16 cellular contexts compared by ENCODE assay signal in the genomic region with DNA sequence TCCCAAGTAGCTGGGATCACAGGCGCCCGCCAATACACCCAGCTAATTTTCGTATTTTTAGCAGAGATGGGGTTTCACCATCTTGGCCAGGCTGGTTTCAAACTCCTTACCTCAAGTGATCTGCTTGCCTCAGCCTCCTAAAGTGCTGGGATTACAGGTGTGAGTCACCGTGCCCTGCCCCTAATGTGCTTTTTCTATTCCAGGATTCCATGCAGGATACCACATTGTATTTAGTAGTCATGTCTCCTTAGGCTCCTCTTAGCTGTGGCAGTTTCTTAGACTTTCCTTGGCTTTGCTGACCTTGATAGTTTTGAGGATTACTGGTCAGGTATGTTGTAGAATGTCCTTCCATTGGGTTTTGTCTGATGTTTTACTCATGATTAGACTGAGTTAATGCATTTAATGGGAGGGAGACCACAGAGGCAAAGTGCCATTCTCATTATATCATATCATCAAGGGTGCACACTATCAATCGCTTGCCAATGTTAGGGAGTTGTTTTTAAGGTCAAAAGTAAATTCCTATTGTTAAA. TPM values are rescaled to one million over a fixed set of nuclear protein-coding genes. Genes with fewer than 3 reads are reported as not detected.
DNase-seq lines count a peak whose midpoint lies in the region; ATAC-seq, FAIRE-seq and TF ChIP-seq lines count a peak whose summit lies in the region.
"Had no signal": no experiment of that assay in that cellular context is flagged by ENCODE, and none has a peak within 500 bp of the region (broad histone marks: within the 10 kb centered on the region; RNA-seq: fewer than 3 reads in every experiment).

No MANE protein-coding gene starts in this region.

- H3K27me3 ChIP-seq in GM12878 (replicated peaks in 1 of 2; ENCODE audit: control insufficient read depth in 2 of 2, insufficient read depth in 2 of 2, low read length in 1 of 2) (no peaks in the 10 kb centered on the region), gastroesophageal sphincter (no peaks in the 10 kb centered on the region), ascending aorta (no peaks in the 10 kb centered on the region), transverse colon (no peaks in the 10 kb centered on the region)

- FAIRE-seq in GM12878 (lab: Jason Lieb, UNC): no peak

- no peak for DNase-seq in activated CD8-positive, alpha-beta memory T cell treated with anti-CD3 and anti-CD28 coated beads, Interleukin-2, amount 10 ng/mL, durations not matched to agents 7 days and 5 days
- DNase-seq in activated CD8-positive, alpha-beta memory T cell treated with anti-CD3 and anti-CD28 coated beads, Interleukin-2, amount 50 U/mL, for 48 hours: no peak
- DNase-seq in NCI-H226 (peak; percentile 33), GM12878 (ENCODE audit: low read depth, low spot score) (no peak), ascending aorta (ENCODE audit: low spot score in 2 of 2) (no peak), transverse colon (no peak)
- DNase-seq: amygdala; DMS79 treated with DMSO at 0.1 percent for 48 hours; left cardiac atrium; NCI-H1436 treated with DMSO at 0.1 percent for 48 hours; NK-92 treated with Interleukin-12 subunit alpha and Interleukin-12 subunit beta, amount 100 ng/mL, for 24 hours; retina had no signal

- POLR2A ChIA-PET in GM12878 (lab: Charles Lee): interaction anchor here (0.6 to 10.3 kb wide), 11 partner anchors 9 to 179 kb away, joined by 3 to 95 read pairs (median 5); no protein-coding TSS in a partner anchor

- 24% methylated on average over 5 of the region's 5 CpGs for WGBS in GM12878 (ENCODE audit: insufficient coverage, insufficient replicate concordance, low lambda C conversion rate, missing lambda C conversion rate)
- WGBS in gastroesophageal sphincter (ENCODE audit: low coverage in 1 of 2), 2 donors: 92 to 94% methylated on average over 3 to 4 of the region's 5 CpGs
- whole genome bisulfite sequencing in transverse colon (ENCODE audit: low coverage in 1 of 2), 2 donors: 80 to 87% methylated on average over 5 of the region's 5 CpGs

- H3K4me3 Mint-ChIP-seq in activated CD8-positive, alpha-beta memory T cell treated with anti-CD3 and anti-CD28 coated beads, Interleukin-2, amount 10 ng/mL, durations not matched to agents 7 days and 5 days: no peak overlapping the region
- H3K4me3 Mint-ChIP-seq: WTC11 had no signal

- TF ChIP-seq EP300 in GM12878 (IDR thresholded peaks at IDR 0.05; ENCODE audit: borderline replicate concordance in 1 of 2, control insufficient read depth in 1 of 2, low read depth in 2 of 2, low read length in 2 of 2): no peak
- no peak for TF ChIP-seq EP300 in gastroesophageal sphincter (IDR thresholded peaks at IDR 0.05)
- no peak for TF ChIP-seq EP300 in transverse colon (IDR thresholded peaks at IDR 0.05; ENCODE audit: low read depth)

- no peak overlapping the region for H3K9ac ChIP-seq in GM12878 (ENCODE audit: control insufficient read depth, insufficient read depth, low read length)

- peak overlapping the region; percentile 0; the same call in 1 of the 2 replicates for H2AFZ ChIP-seq in GM12878 (ENCODE audit: control insufficient read depth, low read depth, low read length)

- RAD21 ChIA-PET in GM12878 (lab: Charles Lee; ENCODE audit: unreplicated experiment): interaction anchor here (0.9 to 6.0 kb wide), 21 partner anchors 11 to 162 kb away, joined by 3 to 28 read pairs (median 5); a partner anchor contains a TSS

- H3K4me1 ChIP-seq in GM12878 (ENCODE audit: control insufficient read depth, insufficient read depth, low read length) (peaks cover 48% of the 10 kb centered on the region), gastroesophageal sphincter (peaks cover 0 to 20% (median 5%) of the 10 kb centered on the region in 3 donors), ascending aorta (no peaks in the 10 kb centered on the region), transverse colon (peaks cover 0 to 12% (median 4%) of the 10 kb centered on the region in 4 donors)

- TSS peak; percentile 85 for BruUV-seq in GM12878 (replicated peaks; lab: Mats Ljungman, UMichigan)

- no peaks in the 10 kb centered on the region for H3K27me3 Mint-ChIP-seq in activated CD8-positive, alpha-beta memory T cell treated with anti-CD3 and anti-CD28 coated beads, Interleukin-2, amount 10 ng/mL, durations not matched to agents 7 days and 5 days

- H3K4me1 Mint-ChIP-seq in activated CD8-positive, alpha-beta memory T cell treated with anti-CD3 and anti-CD28 coated beads, Interleukin-2, amount 10 ng/mL, durations not matched to agents 7 days and 5 days: peaks cover 75% of the 10 kb centered on the region

- in situ Hi-C loops in GM12878 (cut with MboI) (no loop called here), transverse colon (cut with MboI; ENCODE audit: low pct_ligation_motif_present in 1 of 4, low pct_unique_long_range_greater_than_20kb in 1 of 4, low sequenced_read_pairs in 3 of 4) (no loop called here)

- no peak for TF ChIP-seq RAD21 in GM12878 (IDR thresholded peaks at IDR 0.05; ENCODE audit: insufficient read depth, low read depth, low read length)

- H3K9me3 Mint-ChIP-seq in activated CD8-positive, alpha-beta memory T cell treated with anti-CD3 and anti-CD28 coated beads, Interleukin-2, amount 10 ng/mL, durations not matched to agents 7 days and 5 days (ENCODE audit: low read depth): no peaks in the 10 kb centered on the region
- H3K9me3 Mint-ChIP-seq: WTC11 had no signal

- no peaks in the 10 kb centered on the region for H4K20me1 ChIP-seq in GM12878 (ENCODE audit: control insufficient read depth, insufficient read depth)

- ATAC-seq in activated CD8-positive, alpha-beta memory T cell treated with anti-CD3 and anti-CD28 coated beads, Interleukin-2, amount 10 ng/mL, durations not matched to agents 7 days and 5 days: no peak
- ATAC-seq in GM12878 (no peak), gastroesophageal sphincter (no peak)
- ATAC-seq: left cardiac atrium, Right ventricle myocardium inferior, WTC11 had no signal

- H3K9me3 ChIP-seq in GM12878 (replicated peaks; ENCODE audit: control insufficient read depth, insufficient read depth, low read length): no peaks in the 10 kb centered on the region; the same call in 2 of the 3 replicates
- H3K9me3 ChIP-seq in gastroesophageal sphincter: no peaks in the 10 kb centered on the region
- H3K9me3 ChIP-seq in ascending aorta: no peaks in the 10 kb centered on the region
- no peaks in the 10 kb centered on the region for H3K9me3 ChIP-seq in transverse colon

- H3K27ac Mint-ChIP-seq in activated CD8-positive, alpha-beta memory T cell treated with anti-CD3 and anti-CD28 coated beads, Interleukin-2, amount 10 ng/mL, durations not matched to agents 7 days and 5 days: peak overlapping the region; percentile 90
- H3K27ac Mint-ChIP-seq: WTC11 had no signal

- TF ChIP-seq CTCF in GM12878 (IDR thresholded peaks at IDR 0.05 in 2 of 3, conservative IDR thresholded peaks at IDR 0.05 in 1 of 3; ENCODE audit: control insufficient read depth in 2 of 3, extremely low read depth in 1 of 3, insufficient read depth in 1 of 3, low read depth in 3 of 3, low read length in 3 of 3): no peak
- TF ChIP-seq CTCF in gastroesophageal sphincter (IDR thresholded peaks at IDR 0.05): no peak
- TF ChIP-seq CTCF in ascending aorta (IDR thresholded peaks at IDR 0.05): no peak
- TF ChIP-seq CTCF in transverse colon (IDR thresholded peaks at IDR 0.05): no peak

- CTCF ChIA-PET in activated CD8-positive, alpha-beta memory T cell treated with anti-CD3 and anti-CD28 coated beads, Interleukin-2, amount 10 ng/mL, durations not matched to agents 7 days and 5 days (lab: Charles Lee): interaction anchor here (0.7 to 1.8 kb wide), 5 partner anchors 8 to 278 kb away, joined by 3 to 5 read pairs (median 3); no protein-coding TSS in a partner anchor
- CTCF ChIA-PET in GM12878 (lab: Yijun Ruan, JAX): interaction anchor here (0.9 to 3.3 kb wide), 9 partner anchors 16 to 119 kb away, joined by 3 to 19 read pairs (median 5); a partner anchor contains a TSS

- no peak overlapping the region for H3K4me3 ChIP-seq in GM12878
- no peak overlapping the region for H3K4me3 ChIP-seq in skin epidermis
- H3K4me3 ChIP-seq in gastroesophageal sphincter: no peak overlapping the region
- no peak overlapping the region for H3K4me3 ChIP-seq in ascending aorta
- no peak overlapping the region for H3K4me3 ChIP-seq in transverse colon

- no peak for TF ChIP-seq POLR2A in GM12878 (IDR thresholded peaks at IDR 0.05; ENCODE audit: low read depth, low read length)
- no peak for TF ChIP-seq POLR2A in gastroesophageal sphincter (IDR thresholded peaks at IDR 0.05)
- no peak for TF ChIP-seq POLR2A in transverse colon (IDR thresholded peaks at IDR 0.05)

- H3K4me2 ChIP-seq in GM12878 (ENCODE audit: control insufficient read depth, insufficient read depth): peak overlapping the region; percentile 35; the same call in 1 of the 2 replicates

- intact Hi-C loops in GM12878 (cut with micrococcal nuclease; ENCODE audit: unreplicated experiment) (no loop called here), ascending aorta (cut with DNase I) (no loop called here), transverse colon (cut with DNase I; ENCODE audit: low total_unique reads) (no loop called here)

- H3K36me3 ChIP-seq in GM12878 (ENCODE audit: control insufficient read depth in 2 of 2, insufficient read depth in 2 of 2, low read length in 1 of 2) (no peaks in the 10 kb centered on the region), gastroesophageal sphincter (no peaks in the 10 kb centered on the region), ascending aorta (no peaks in the 10 kb centered on the region), transverse colon (no peaks in the 10 kb centered on the region)

- SMC1A ChIA-PET in GM12878 (lab: Charles Lee; ENCODE audit: uncharacterized antibody, unreplicated experiment): interaction anchor here (1.0 to 9.5 kb wide), 15 partner anchors 9 to 121 kb away, joined by 3 to 86 read pairs (median 8); a partner anchor contains a TSS

- peaks cover 5% of the 10 kb centered on the region for H3K36me3 Mint-ChIP-seq in activated CD8-positive, alpha-beta memory T cell treated with anti-CD3 and anti-CD28 coated beads, Interleukin-2, amount 10 ng/mL, durations not matched to agents 7 days and 5 days
- H3K36me3 Mint-ChIP-seq: WTC11 had no signal

- H3K27ac ChIP-seq in GM12878 (ENCODE audit: control insufficient read depth, insufficient read depth) (peak overlapping the region; percentile 82), skin epidermis (peak overlapping the region in 18 of 21 experiments; percentile 26 to 87 (median 72)), gastroesophageal sphincter (no peak overlapping the region), ascending aorta (no peak overlapping the region), transverse colon (no peak overlapping the region)

- no peaks in the 10 kb centered on the region; the same call in 1 of the 2 replicates for H3K79me2 ChIP-seq in GM12878 (ENCODE audit: control insufficient read depth, insufficient read depth, low read length)

RNA-seq across cellular contexts. Expression of a gene that starts 39.6 kb away (rescaled TPM):
- total RNA-seq in activated CD8-positive, alpha-beta memory T cell treated with anti-CD3 and anti-CD28 coated beads, Interleukin-2, amount 10 ng/mL, durations not matched to agents 7 days and 5 days: 100 to 1,000 TPM in 1 of 2 experiments, 10 to 100 TPM in 1; 86.7 to 225 TPM
- total RNA-seq in GM12878 (2013; cell fraction: nucleolus; rRNA removed): 258 and 260 TPM in 2 replicates
- total RNA-seq in GM12878 (2014; rRNA removed) (84.0 and 96.8 TPM in 2 replicates), GM12878 (2014; rRNA removed; fragmentation: Illumina TruSeq; extraction: Trizol) (81.4 and 82.4 TPM in 2 replicates), GM12878 (2021) (220 and 229 TPM in 2 replicates), gastroesophageal sphincter (10 to 100 TPM; 11.2 to 40.7 (median 18.3) TPM), ascending aorta (24.5 TPM), transverse colon (10 to 100 TPM; 21.4 to 46.8 (median 36.3) TPM)
- polyA plus RNA-seq in GM12878 (2011; ENCODE audit: low read depth): 59.4 TPM
- polyA plus RNA-seq in GM12878 (2011; rRNA removed) (308 and 350 TPM in 2 replicates), GM12878 (2014; fragmentation: Illumina TruSeq; extraction: Trizol) (149 and 171 TPM in 2 replicates), GM12878 (2014; fragmentation: Nextera tagmentation; extraction: Ambion mirVana) (10 to 100 TPM; 18.0 to 31.5 TPM), GM12878 (2014; rRNA removed) (138 and 149 TPM in 2 replicates), GM12878 (2016; fragmentation: Nextera tagmentation; extraction: Ambion mirVana) (100 to 1,000 TPM; 126 to 128 TPM)
- 204 and 210 TPM in 2 replicates for polyA plus RNA-seq in GM12878 (2011; cell fraction: cytosol; rRNA removed)
- 565 and 695 TPM in 2 replicates for polyA plus RNA-seq in GM12878 (2011; cell fraction: nucleus; rRNA removed)
- polyA plus RNA-seq in GM12878 (2012): 64.6 and 107 TPM in 2 replicates
- 268 and 281 TPM in 2 replicates for polyA minus RNA-seq in GM12878 (2011; rRNA and poly(A)+ RNA removed)
- 95.9 and 104 TPM in 2 replicates for polyA minus RNA-seq in GM12878 (2011; cell fraction: cytosol; rRNA and poly(A)+ RNA removed)
- polyA minus RNA-seq in GM12878 (2011; cell fraction: nucleus; rRNA and poly(A)+ RNA removed): 243 and 270 TPM in 2 replicates

Comparison
In these comparisons a context has a peak if more than half of its experiments do, and no peak if none do; other contexts are left out.
1. H3K27ac ChIP-seq: peak in GM12878 (single experiment) and skin epidermis (18 of 21); none in gastroesophageal sphincter (0 of 4), ascending aorta (0 of 2) and transverse colon (0 of 4).